8 cellular contexts compared by ENCODE assay signal in the genomic region with DNA sequence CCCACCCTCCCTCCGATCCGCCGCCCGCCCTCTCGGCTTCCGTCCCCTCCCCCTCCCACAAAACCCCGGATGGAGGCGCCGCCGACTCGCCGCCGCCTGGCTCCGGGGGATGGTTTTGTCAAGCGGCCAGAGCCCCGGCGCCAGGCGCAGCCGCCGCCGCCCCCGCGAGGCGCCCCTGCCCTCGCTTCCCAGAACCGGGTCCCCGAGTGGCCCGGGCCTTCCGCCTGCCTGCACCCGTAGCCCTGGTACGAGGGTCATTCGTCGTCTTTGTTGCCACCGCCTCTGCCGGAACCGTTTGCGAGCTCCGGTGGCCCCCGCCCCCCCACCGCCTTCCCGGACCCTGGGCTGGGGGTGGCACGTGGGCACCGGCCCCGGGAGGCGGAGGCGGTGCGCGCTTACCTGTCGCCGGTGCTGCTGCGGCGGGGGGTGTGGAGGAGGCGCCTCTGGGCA. TPM values are rescaled to one million over a fixed set of nuclear protein-coding genes. Genes with fewer than 3 reads are reported as not detected.
DNase-seq lines count a peak whose midpoint lies in the region; ATAC-seq and TF ChIP-seq lines count a peak whose summit lies in the region.

No MANE protein-coding gene starts in this region.

- H3K9ac ChIP-seq in NT2/D1 (ENCODE audit: insufficient read length, low read depth): peak overlapping the region; percentile 92

- no peak for DNase-seq in NT2/D1 (ENCODE audit: low read depth, low spot score)
- DNase-seq in activated T-cell treated with anti-CD3 and anti-CD28 coated beads, Interleukin-2, amount 50 U/mL, for 1 hour: peak; percentile 86
- peak; percentile 93 for DNase-seq in esophagus muscularis mucosa (ENCODE audit: extremely low spot score)
- DNase-seq in stimulated activated CD8-positive, alpha-beta memory T cell treated with anti-CD3 and anti-CD28 coated beads, Interleukin-7, amount 100 ng/mL, for 1 hour (ENCODE audit: low read depth in 2 of 2): peak; percentile 58 to 66

- H3K4me3 ChIP-seq in NT2/D1 (ENCODE audit: insufficient read length, low read depth) (peak overlapping the region; percentile 71), esophagus muscularis mucosa (peak overlapping the region; percentile 76 to 99 (median 94)), muscle layer of duodenum (ENCODE audit: low read depth in 1 of 2, low read length in 2 of 2) (peak overlapping the region; percentile 37 to 91)

- TF ChIP-seq POLR2A in GM18505 (IDR thresholded peaks at IDR 0.05; ENCODE audit: borderline replicate concordance, extremely low read depth, insufficient read depth, insufficient read length): no peak
- no peak for TF ChIP-seq POLR2A in esophagus muscularis mucosa (IDR thresholded peaks at IDR 0.05; ENCODE audit: low read depth)

- WGBS in esophagus muscularis mucosa: no CpG with 5 or more reads among the region's 53 CpGs

- peaks cover 21% of the 10 kb centered on the region for H3K36me3 ChIP-seq in NT2/D1 (ENCODE audit: insufficient read depth, insufficient read length, low read length)
- H3K36me3 ChIP-seq in esophagus muscularis mucosa: no peaks in the 10 kb centered on the region
- H3K36me3 ChIP-seq in muscle layer of duodenum (ENCODE audit: control insufficient read depth in 1 of 2, insufficient read depth in 2 of 2, low read length in 2 of 2): peaks cover 0 to 7% of the 10 kb centered on the region in 2 donors

- TF ChIP-seq CTCF in 22Rv1 (IDR thresholded peaks at IDR 0.05): no peak
- TF ChIP-seq CTCF in esophagus muscularis mucosa (IDR thresholded peaks at IDR 0.05): no peak

- ATAC-seq in GM18505 (IDR thresholded peaks at IDR 0.05; ENCODE audit: unreplicated experiment) (peak; percentile 12), HG03064 (IDR thresholded peaks at IDR 0.05; ENCODE audit: low read depth, unreplicated experiment) (peak; percentile 13)

- no peak for TF ChIP-seq EP300 in esophagus muscularis mucosa (IDR thresholded peaks at IDR 0.05)

- intact Hi-C loops in esophagus muscularis mucosa (cut with DNase I): no loop called here

- H3K27me3 ChIP-seq in NT2/D1 (ENCODE audit: insufficient read depth, insufficient read length): no peaks in the 10 kb centered on the region
- peaks cover 0 to 6% (median 0%) of the 10 kb centered on the region in 4 donors for H3K27me3 ChIP-seq in esophagus muscularis mucosa
- no peaks in the 10 kb centered on the region for H3K27me3 ChIP-seq in muscle layer of duodenum (ENCODE audit: low read depth, low read length)

- H3K27ac ChIP-seq in 22Rv1 (peak overlapping the region; percentile 100), esophagus muscularis mucosa (replicated peaks in 1 of 4) (peak overlapping the region; percentile 99 to 100 (median 100)), muscle layer of duodenum (ENCODE audit: low read length) (peak overlapping the region; percentile 52)

- H3K4me1 ChIP-seq in NT2/D1 (ENCODE audit: insufficient read depth, insufficient read length): no peaks in the 10 kb centered on the region
- H3K4me1 ChIP-seq in esophagus muscularis mucosa: peaks cover 52 to 65% (median 62%) of the 10 kb centered on the region in 4 donors
- H3K4me1 ChIP-seq in muscle layer of duodenum (ENCODE audit: control insufficient read depth in 1 of 2, insufficient read depth in 2 of 2, low read length in 2 of 2): peaks cover 9 to 35% of the 10 kb centered on the region in 2 donors

- no peaks in the 10 kb centered on the region for H3K9me3 ChIP-seq in NT2/D1 (ENCODE audit: insufficient read depth, low read length)
- no peaks in the 10 kb centered on the region for H3K9me3 ChIP-seq in esophagus muscularis mucosa
- no peaks in the 10 kb centered on the region for H3K9me3 ChIP-seq in muscle layer of duodenum (ENCODE audit: control insufficient read depth in 1 of 2, low read length in 2 of 2)

RNA-seq across cellular contexts. Expression of a gene that starts 0.3 kb away (rescaled TPM):
- 10 to 100 TPM in 3 of 4 donors, 1 to 10 TPM in 1; 7.1 to 16.3 (median 11.5) TPM for total RNA-seq in esophagus muscularis mucosa
